In the genomic region with DNA sequence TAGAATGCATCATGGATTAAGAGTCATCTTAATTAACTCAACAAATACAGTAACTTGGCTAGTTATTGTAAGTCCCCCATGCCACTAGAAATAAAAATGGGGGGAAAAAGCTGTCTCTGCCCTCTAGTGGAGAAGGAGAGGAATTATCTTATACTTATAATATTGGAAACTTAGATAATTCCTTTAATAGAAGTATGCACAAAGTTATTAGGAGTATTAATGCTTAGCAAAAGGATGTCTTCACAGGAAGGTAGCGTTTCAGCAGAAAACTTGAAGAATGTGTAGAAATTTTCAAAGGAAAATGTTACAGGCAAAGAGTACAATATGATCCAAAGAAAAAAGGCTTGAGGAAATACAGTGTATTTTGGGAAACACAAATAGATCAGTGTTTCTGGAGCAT, we compare ENCODE assay signal across 9 cellular contexts. TPM values are rescaled to one million over a fixed set of nuclear protein-coding genes. Genes with fewer than 3 reads are reported as not detected.
DNase-seq lines count a peak whose midpoint lies in the region; ATAC-seq and TF ChIP-seq lines count a peak whose summit lies in the region.
"Had no signal": no experiment of that assay in that cellular context is flagged by ENCODE, and none has a peak within 500 bp of the region (broad histone marks: within the 10 kb centered on the region; RNA-seq: fewer than 3 reads in every experiment).

No MANE protein-coding gene starts in this region.

- H2AFZ ChIP-seq in GM23248 = no peak overlapping the region

- no peak overlapping the region for H3K9ac ChIP-seq in GM23248

- H3K27ac ChIP-seq in GM23248 = no peak overlapping the region
- H3K27ac ChIP-seq in tibial artery = no peak overlapping the region

- in situ Hi-C loops in GM23248 (cut with MboI) = no loop called here

- H3K27me3 Mint-ChIP-seq in activated CD4-positive, alpha-beta memory T cell treated with anti-CD3 and anti-CD28 coated beads, Interleukin-2, amount 10 ng/mL, durations not matched to agents 7 days and 5 days = peaks cover 4% of the 10 kb centered on the region

- intact Hi-C loops in tibial artery (cut with DNase I; ENCODE audit: low total_unique reads) = no loop called here

- H3K4me1 ChIP-seq in GM23248 (ENCODE audit: insufficient read depth) = no peaks in the 10 kb centered on the region
- no peaks in the 10 kb centered on the region for H3K4me1 ChIP-seq in tibial artery

- ATAC-seq in GM18858 (IDR thresholded peaks at IDR 0.05; ENCODE audit: unreplicated experiment) = no peak

- H3K9me3 Mint-ChIP-seq in activated CD4-positive, alpha-beta memory T cell treated with anti-CD3 and anti-CD28 coated beads, Interleukin-2, amount 10 ng/mL, durations not matched to agents 7 days and 5 days = no peaks in the 10 kb centered on the region
- H3K9me3 Mint-ChIP-seq: dendritic cell treated with granulocyte-macrophage colony-stimulating factor and Interleukin-4, amounts not matched to agents 40 ng/mL and 50 ng/mL, for 4 days had no signal

- H3K4me3 Mint-ChIP-seq in activated CD4-positive, alpha-beta memory T cell treated with anti-CD3 and anti-CD28 coated beads, Interleukin-2, amount 10 ng/mL, durations not matched to agents 7 days and 5 days = no peak overlapping the region
- H3K4me3 Mint-ChIP-seq: dendritic cell treated with granulocyte-macrophage colony-stimulating factor and Interleukin-4, amounts not matched to agents 40 ng/mL and 50 ng/mL, for 4 days had no signal

- TF ChIP-seq CTCF in AG10803 (conservative IDR thresholded peaks at IDR 0.05; ENCODE audit: low read length) (peak; percentile 72), tibial artery (IDR thresholded peaks at IDR 0.05) (peak; percentile 27 to 42)

- no peaks in the 10 kb centered on the region for H3K79me2 ChIP-seq in GM23248 (ENCODE audit: insufficient read depth)

- POLR2A ChIA-PET in activated CD4-positive, alpha-beta memory T cell treated with anti-CD3 and anti-CD28 coated beads, Interleukin-2, amount 10 ng/mL, durations not matched to agents 7 days and 5 days (lab: Charles Lee) = no interaction called here

- H3K4me2 ChIP-seq in GM23248 (ENCODE audit: unreplicated experiment) = no peak overlapping the region

- no peak overlapping the region for H3K4me3 ChIP-seq in AG10803 (ENCODE audit: low read length)
- H3K4me3 ChIP-seq in GM23248 = no peak overlapping the region
- no peak overlapping the region for H3K4me3 ChIP-seq in tibial artery

- no peaks in the 10 kb centered on the region for H3F3A ChIP-seq in GM23248 (ENCODE audit: insufficient read depth)

- CTCF ChIA-PET in activated CD4-positive, alpha-beta memory T cell treated with anti-CD3 and anti-CD28 coated beads, Interleukin-2, amount 10 ng/mL, durations not matched to agents 7 days and 5 days (lab: Charles Lee) = interaction anchor here (0.8 to 3.8 kb wide), 7 partner anchors 9 to 121 kb away, joined by 3 to 13 read pairs (median 4); no protein-coding TSS in a partner anchor

- H3K4me1 Mint-ChIP-seq in activated CD4-positive, alpha-beta memory T cell treated with anti-CD3 and anti-CD28 coated beads, Interleukin-2, amount 10 ng/mL, durations not matched to agents 7 days and 5 days = no peaks in the 10 kb centered on the region

- DNase-seq in AG10803 (ENCODE audit: low read depth) = peak; percentile 6
- peak; percentile 41 for DNase-seq in GM23248
- DNase-seq in RKO (ENCODE audit: low spot score) = peak; percentile 57
- DNase-seq in foreskin melanocyte = peak; percentile 14
- no peak for DNase-seq in tibial artery
- DNase-seq in activated CD4-positive, alpha-beta memory T cell treated with anti-CD3 and anti-CD28 coated beads, Interleukin-2, amount 10 ng/mL, durations not matched to agents 7 days and 5 days = no peak
- DNase-seq in islet precursor cell = no peak

- H3K27me3 ChIP-seq in GM23248 (replicated peaks; ENCODE audit: insufficient read depth) (0 out of 2 replicates have a peak, but pooled peaks cover 3% of the 10 kb centered on the region), tibial artery (no peaks in the 10 kb centered on the region)

- H4K20me1 ChIP-seq in GM23248 (ENCODE audit: insufficient read depth) = no peaks in the 10 kb centered on the region

- no peak overlapping the region for H3K27ac Mint-ChIP-seq in activated CD4-positive, alpha-beta memory T cell treated with anti-CD3 and anti-CD28 coated beads, Interleukin-2, amount 10 ng/mL, durations not matched to agents 7 days and 5 days
- H3K27ac Mint-ChIP-seq: dendritic cell treated with granulocyte-macrophage colony-stimulating factor and Interleukin-4, amounts not matched to agents 40 ng/mL and 50 ng/mL, for 4 days had no signal

- H3K36me3 ChIP-seq in GM23248 (ENCODE audit: low read depth) = no peaks in the 10 kb centered on the region
- H3K36me3 ChIP-seq in tibial artery = no peaks in the 10 kb centered on the region

- H3K9me3 ChIP-seq in GM23248 (ENCODE audit: low read depth) = no peaks in the 10 kb centered on the region
- peaks cover 0 to 2% (median 0%) of the 10 kb centered on the region in 3 donors for H3K9me3 ChIP-seq in tibial artery

- no peaks in the 10 kb centered on the region for H3K36me3 Mint-ChIP-seq in activated CD4-positive, alpha-beta memory T cell treated with anti-CD3 and anti-CD28 coated beads, Interleukin-2, amount 10 ng/mL, durations not matched to agents 7 days and 5 days (ENCODE audit: low read depth)

- H3K9me2 ChIP-seq in GM23248 (ENCODE audit: insufficient read depth) = no peaks in the 10 kb centered on the region

- 0% methylated on average over 1 of the region's 1 CpG for WGBS in GM23248 (ENCODE audit: low coverage in 1 of 2, low lambda C conversion rate in 2 of 2, missing lambda C conversion rate in 2 of 2), 2 experiments

RNA-seq across cellular contexts. Expression of a gene that starts 19.8 kb away (rescaled TPM):
- not detected in 2 replicates for total RNA-seq in GM23248 (2014; rRNA removed; shearing (Covaris generic))
- not detected in 2 replicates for polyA plus RNA-seq in GM23248 (2016; fragmentation: Nextera tagmentation; extraction: Ambion mirVana)
- total RNA-seq in activated CD4-positive, alpha-beta memory T cell treated with anti-CD3 and anti-CD28 coated beads, Interleukin-2, amount 10 ng/mL, durations not matched to agents 7 days and 5 days = not detected

RNA-seq across cellular contexts. Expression of a gene that starts 35.2 kb away (rescaled TPM):
- 0.97 TPM in 1 of 2 replicates, not detected in the other for total RNA-seq in GM23248 (2014; rRNA removed; shearing (Covaris generic))
- polyA plus RNA-seq in GM23248 (2016; fragmentation: Nextera tagmentation; extraction: Ambion mirVana) = 0.18 TPM in 1 of 2 replicates, not detected in the other
- not detected for total RNA-seq in activated CD4-positive, alpha-beta memory T cell treated with anti-CD3 and anti-CD28 coated beads, Interleukin-2, amount 10 ng/mL, durations not matched to agents 7 days and 5 days

RNA-seq across cellular contexts. Expression of a gene that starts 37.6 kb away (rescaled TPM):
- 15.9 and 24.0 TPM in 2 replicates for total RNA-seq in GM23248 (2014; rRNA removed; shearing (Covaris generic))
- polyA plus RNA-seq in GM23248 (2016; fragmentation: Nextera tagmentation; extraction: Ambion mirVana) = 1.6 and 1.8 TPM in 2 replicates
- 1 to 10 TPM; 5.3 to 5.8 TPM for total RNA-seq in activated CD4-positive, alpha-beta memory T cell treated with anti-CD3 and anti-CD28 coated beads, Interleukin-2, amount 10 ng/mL, durations not matched to agents 7 days and 5 days

Comparison
In these comparisons a context has a peak if more than half of its experiments do, and no peak if none do; other contexts are left out.
1. DNase-seq: peak in AG10803 (single experiment), GM23248 (single experiment), RKO (single experiment) and foreskin melanocyte (single experiment); none in tibial artery (0 of 2), activated CD4-positive, alpha-beta memory T cell treated with anti-CD3 and anti-CD28 coated beads, Interleukin-2, amount 10 ng/mL, durations not matched to agents 7 days and 5 days (single experiment) and islet precursor cell (single experiment).